ENCODE assay signal across 11 cellular contexts in genomic region chr15:40342421-40343313, GRCh38. TPM values are rescaled to one million over a fixed set of nuclear protein-coding genes. Genes with fewer than 3 reads are reported as not detected.
DNase-seq lines count a peak whose midpoint lies in the region; ATAC-seq and TF ChIP-seq lines count a peak whose summit lies in the region.
"Had no signal": no experiment of that assay in that cellular context is flagged by ENCODE, and none has a peak within 500 bp of the region (broad histone marks: within the 10 kb centered on the region; RNA-seq: fewer than 3 reads in every experiment).

No MANE protein-coding gene starts in this region.

- POLR2A ChIA-PET in A673 (lab: Charles Lee; ENCODE audit: low non-redundant PET), result no interaction called here

- H2AK5ac ChIP-seq in mesendoderm (ENCODE audit: low read length), result no peak overlapping the region

- no peak overlapping the region for H4K8ac ChIP-seq in mesendoderm (ENCODE audit: low read depth, low read length)

- no peak overlapping the region for H2BK5ac ChIP-seq in mesendoderm (ENCODE audit: low read length)

- H3K27ac Mint-ChIP-seq in endothelial cell (ENCODE audit: unreplicated experiment), result no peak overlapping the region

- H3K9me3 Mint-ChIP-seq in endothelial cell (ENCODE audit: unreplicated experiment), result no peaks in the 10 kb centered on the region

- H3K4me3 ChIP-seq in A673 (ENCODE audit: low read depth, low read length, poor library complexity, severe bottlenecking) (no peak overlapping the region), adipocyte (ENCODE audit: low read length) (no peak overlapping the region), mesendoderm (ENCODE audit: low read length) (no peak overlapping the region)

- H3K9ac ChIP-seq in adipocyte (ENCODE audit: low read length) (peak overlapping the region; percentile 52), mesendoderm (ENCODE audit: low read length) (no peak overlapping the region)

- peaks cover 3% of the 10 kb centered on the region for H3K27me3 Mint-ChIP-seq in endothelial cell (ENCODE audit: unreplicated experiment)

- H2BK15ac ChIP-seq in mesendoderm (replicated peaks; ENCODE audit: low read depth), result no peak overlapping the region

- H3K36me3 Mint-ChIP-seq in endothelial cell (ENCODE audit: low read depth, unreplicated experiment), result no peaks in the 10 kb centered on the region

- H3K27me3 ChIP-seq in A673 (replicated peaks; ENCODE audit: insufficient read depth, low read depth, low read length, poor library complexity) (no peaks in the 10 kb centered on the region), adipocyte (replicated peaks; ENCODE audit: control insufficient read depth, insufficient read depth, low read length) (no peaks in the 10 kb centered on the region), mesendoderm (ENCODE audit: insufficient read depth, low read length, poor library complexity) (no peaks in the 10 kb centered on the region)

- H3K18ac ChIP-seq in mesendoderm (ENCODE audit: low read length), result no peak overlapping the region

- H3K27ac ChIP-seq in A673 (ENCODE audit: low read depth, low read length, poor library complexity, severe bottlenecking) (peak overlapping the region; percentile 16), mesendoderm (ENCODE audit: low read depth, low read length) (no peak overlapping the region)

- no CpG with 5 or more reads among the region's 7 CpGs for WGBS in mesendoderm (ENCODE audit: extremely low coverage, insufficient coverage, low lambda C conversion rate)

- H3K4me2 ChIP-seq in mesendoderm (ENCODE audit: low read length), result no peak overlapping the region

- no peak for TF ChIP-seq CTCF in A673 (conservative IDR thresholded peaks at IDR 0.05; ENCODE audit: low read depth, low read length)
- TF ChIP-seq CTCF in endothelial cell (IDR thresholded peaks at IDR 0.05; ENCODE audit: unreplicated experiment), result no peak

- H3K36me3 ChIP-seq in A673 (ENCODE audit: insufficient read depth, low read length, poor library complexity, severe bottlenecking) (no peaks in the 10 kb centered on the region), adipocyte (ENCODE audit: control insufficient read depth, insufficient read depth, low read length, severe bottlenecking) (no peaks in the 10 kb centered on the region), mesendoderm (ENCODE audit: control insufficient read depth, insufficient read depth, low read length) (no peaks in the 10 kb centered on the region)

- H3K79me2 ChIP-seq in mesendoderm (ENCODE audit: control insufficient read depth, insufficient read depth, low read length), result no peaks in the 10 kb centered on the region

- no TSS peak for BruUV-seq in A673 (replicated peaks; lab: Mats Ljungman, UMichigan)

- CTCF ChIA-PET in A673 (lab: Charles Lee), result interaction anchor here (1.4 kb wide), 1 partner anchor 9 kb away, joined by 5 read pairs; no protein-coding TSS in a partner anchor

- DNase-seq in A673 (ENCODE audit: low spot score), result no peak
- no peak for DNase-seq in adipocyte (ENCODE audit: low read depth)
- DNase-seq in mesendoderm, result no peak
- no peak for DNase-seq in endothelial cell (ENCODE audit: low spot score)
- no peak for DNase-seq in activated CD8-positive, alpha-beta memory T cell treated with anti-CD3 and anti-CD28 coated beads, Interleukin-2, amount 50 U/mL, for 4 hours
- DNase-seq: activated CD8-positive, alpha-beta memory T cell treated with anti-CD3 and anti-CD28 coated beads for 24 hours; AML-193; central memory CD4-positive, alpha-beta T cell; NCI-H1417 treated with DMSO at 0.1 percent for 48 hours; SHP77 had no signal

- ATAC-seq in GM21423 (IDR thresholded peaks at IDR 0.05; ENCODE audit: unreplicated experiment), result no peak

- H3K9me3 ChIP-seq in A673 (ENCODE audit: low read depth, low read length, poor library complexity, severe bottlenecking) (no peaks in the 10 kb centered on the region), adipocyte (ENCODE audit: control insufficient read depth, low read length) (no peaks in the 10 kb centered on the region)

- no peak overlapping the region for H3K23ac ChIP-seq in mesendoderm (ENCODE audit: low read length)

- no peaks in the 10 kb centered on the region for H3K79me1 ChIP-seq in mesendoderm (ENCODE audit: low read length)

- peak overlapping the region; percentile 8 for H3K56ac ChIP-seq in mesendoderm (ENCODE audit: low read length)

- peaks cover 33% of the 10 kb centered on the region for H3K4me1 ChIP-seq in A673 (ENCODE audit: insufficient read depth, low read length, poor library complexity, severe bottlenecking)
- H3K4me1 ChIP-seq in adipocyte (ENCODE audit: control insufficient read depth, insufficient read depth, low read length), result peaks cover 56% of the 10 kb centered on the region
- H3K4me1 ChIP-seq in mesendoderm (ENCODE audit: control insufficient read depth, low read depth, low read length), result no peaks in the 10 kb centered on the region

- intact Hi-C loops in A673 (cut with micrococcal nuclease; ENCODE audit: unreplicated experiment), result loop anchor here (10.0 kb wide), 1 partner anchor 172 kb away; no protein-coding TSS in a partner anchor

- no peak overlapping the region for H3K4ac ChIP-seq in mesendoderm (ENCODE audit: low read depth, low read length)

- H4K5ac ChIP-seq in mesendoderm (ENCODE audit: low read length), result no peak overlapping the region

- no peak overlapping the region for H3K4me3 Mint-ChIP-seq in endothelial cell (ENCODE audit: unreplicated experiment)

- peaks cover 9% of the 10 kb centered on the region for H3K4me1 Mint-ChIP-seq in endothelial cell (ENCODE audit: unreplicated experiment)

- H2BK120ac ChIP-seq in mesendoderm (ENCODE audit: low read depth, low read length), result no peak overlapping the region

RNA-seq across cellular contexts. Expression of gene CCDC9B, which starts 1.9 kb away (rescaled TPM):
- total RNA-seq in A673 (2021) (8.6 and 8.9 TPM in 2 replicates), endothelial cell (ENCODE audit: unreplicated experiment) (0.92 TPM)
- polyA plus RNA-seq in mesendoderm (2013, experiment 1 of 2), result 0.44 TPM
- 0.29 TPM for polyA plus RNA-seq in mesendoderm (2013, experiment 2 of 2)

RNA-seq across cellular contexts. Expression of gene PHGR1, which starts 8.2 kb away (rescaled TPM):
- not detected in 2 replicates for total RNA-seq in A673 (2021)
- not detected for polyA plus RNA-seq in mesendoderm (2013, experiment 1 of 2)
- polyA plus RNA-seq in mesendoderm (2013, experiment 2 of 2), result not detected
- not detected for total RNA-seq in endothelial cell (ENCODE audit: unreplicated experiment)

RNA-seq across cellular contexts. Expression of gene DISP2, which starts 15.4 kb away (rescaled TPM):
- total RNA-seq in A673 (2021) (0.62 and 1.3 TPM in 2 replicates), endothelial cell (ENCODE audit: unreplicated experiment) (3.6 TPM)
- polyA plus RNA-seq in mesendoderm (2013, experiment 1 of 2), result 1.6 TPM
- polyA plus RNA-seq in mesendoderm (2013, experiment 2 of 2), result 1.1 TPM

RNA-seq across cellular contexts. Expression of gene INAFM2, which starts 19.2 kb away (rescaled TPM):
- 14.5 and 15.6 TPM in 2 replicates for total RNA-seq in A673 (2021)
- 17.9 TPM for polyA plus RNA-seq in mesendoderm (2013, experiment 1 of 2)
- 17.4 TPM for polyA plus RNA-seq in mesendoderm (2013, experiment 2 of 2)
- 17.7 TPM for total RNA-seq in endothelial cell (ENCODE audit: unreplicated experiment)

RNA-seq across cellular contexts. Expression of gene PLCB2, which starts 34.9 kb away (rescaled TPM):
- total RNA-seq in A673 (2021), result 5.6 and 6.6 TPM in 2 replicates
- 7.6 TPM for polyA plus RNA-seq in mesendoderm (2013, experiment 1 of 2)
- 7.0 TPM for polyA plus RNA-seq in mesendoderm (2013, experiment 2 of 2)
- total RNA-seq in endothelial cell (ENCODE audit: unreplicated experiment), result 71.3 TPM
